ENCODE assay signal across 15 cellular contexts in genomic region chr9:41086215-41086614, GRCh38. TPM values are rescaled to one million over a fixed set of nuclear protein-coding genes. Genes with fewer than 3 reads are reported as not detected.
"Had no signal": no experiment of that assay in that cellular context is flagged by ENCODE, and none has a peak within 500 bp of the region (broad histone marks: within the 10 kb centered on the region; RNA-seq: fewer than 3 reads in every experiment).

No MANE protein-coding gene starts in this region.

RNA-seq across cellular contexts. Expression of gene FOXD4L6, which starts 42.3 kb away (rescaled TPM):
- total RNA-seq: activated CD4-positive, alpha-beta memory T cell treated with anti-CD3 and anti-CD28 coated beads for 36 hours; activated CD4-positive, alpha-beta T cell treated with anti-CD3 and anti-CD28 coated beads for 36 hours; activated CD4-positive, alpha-beta T cell treated with anti-CD3 and anti-CD28 coated beads, Interleukin-2, amount 10 ng/mL, durations not matched to agents 24 days and 14 days; activated CD8-positive, alpha-beta memory T cell treated with anti-CD3 and anti-CD28 coated beads for 36 hours; activated CD8-positive, alpha-beta memory T cell treated with anti-CD3 and anti-CD28 coated beads, Interleukin-2, amount 10 ng/mL, durations not matched to agents 7 days and 5 days; activated CD8-positive, alpha-beta T cell treated with anti-CD3 and anti-CD28 coated beads, Interleukin-2, amount 10 ng/mL, durations not matched to agents 7 days and 5 days; activated naive CD4-positive, alpha-beta T cell treated with anti-CD3 and anti-CD28 coated beads for 36 hours; activated naive CD8-positive, alpha-beta T cell treated with anti-CD3 and anti-CD28 coated beads for 36 hours; activated T-helper 2 cell treated with anti-CD3 and anti-CD28 coated beads, Interferon-gamma antibody, Interleukin-2, Interleukin-4, amounts not matched to agents 10 μg/mL and 5 μg/mL and 100 μg/mL, durations not matched to agents 14 hours and 24 hours and 36 hours; aorta; body of pancreas; chondrocyte; foreskin keratinocyte; gastrocnemius medialis; heart left ventricle had no signal
